In genomic region chr6:75268121-75268987, GRCh38 we compare ENCODE assay signal across 10 cellular contexts. TPM values are rescaled to one million over a fixed set of nuclear protein-coding genes. Genes with fewer than 3 reads are reported as not detected.
A peak's percentile ranks its signal among the peaks of the same experiment; 100 is the strongest.
DNase-seq lines count a peak whose midpoint lies in the region; ATAC-seq and TF ChIP-seq lines count a peak whose summit lies in the region.
"Had no signal": no experiment of that assay in that cellular context is flagged by ENCODE, and none has a peak within 500 bp of the region (broad histone marks: within the 10 kb centered on the region; RNA-seq: fewer than 3 reads in every experiment).

No MANE protein-coding gene starts in this region.

- H3K27me3 Mint-ChIP-seq in dendritic cell treated with granulocyte-macrophage colony-stimulating factor and Interleukin-4, amounts not matched to agents 40 ng/mL and 50 ng/mL, for 4 days, result no peaks in the 10 kb centered on the region
- no peaks in the 10 kb centered on the region for H3K27me3 Mint-ChIP-seq in naive thymus-derived CD4-positive, alpha-beta T cell

- H3K9me3 Mint-ChIP-seq in dendritic cell treated with granulocyte-macrophage colony-stimulating factor and Interleukin-4, amounts not matched to agents 40 ng/mL and 50 ng/mL, for 4 days, result no peaks in the 10 kb centered on the region
- H3K9me3 Mint-ChIP-seq in naive thymus-derived CD4-positive, alpha-beta T cell, result peaks cover 0 to 6% (median 0%) of the 10 kb centered on the region in 11 donors

- H3K27ac ChIP-seq in naive thymus-derived CD4-positive, alpha-beta T cell (ENCODE audit: low read depth, low read length), result no peak overlapping the region
- no peak overlapping the region for H3K27ac ChIP-seq in A673 (ENCODE audit: low read depth, low read length, poor library complexity, severe bottlenecking)

- peaks cover 0 to 21% (median 0%) of the 10 kb centered on the region in 3 experiments for H3K36me3 ChIP-seq in naive thymus-derived CD4-positive, alpha-beta T cell (ENCODE audit: control insufficient read depth in 2 of 3, insufficient read depth in 3 of 3, low read length in 3 of 3)
- peaks cover 8% of the 10 kb centered on the region for H3K36me3 ChIP-seq in A673 (ENCODE audit: insufficient read depth, low read length, poor library complexity, severe bottlenecking)

- no peak overlapping the region for H3K4me3 Mint-ChIP-seq in dendritic cell treated with granulocyte-macrophage colony-stimulating factor and Interleukin-4, amounts not matched to agents 40 ng/mL and 50 ng/mL, for 4 days
- H3K4me3 Mint-ChIP-seq in naive thymus-derived CD4-positive, alpha-beta T cell, result no peak overlapping the region

- peaks cover 32% of the 10 kb centered on the region for H3K4me1 Mint-ChIP-seq in dendritic cell treated with granulocyte-macrophage colony-stimulating factor and Interleukin-4, amounts not matched to agents 40 ng/mL and 50 ng/mL, for 4 days (ENCODE audit: low read depth)
- H3K4me1 Mint-ChIP-seq in naive thymus-derived CD4-positive, alpha-beta T cell, result peaks cover 0 to 61% (median 53%) of the 10 kb centered on the region in 7 donors

- no peak overlapping the region for H3K4me3 ChIP-seq in naive thymus-derived CD4-positive, alpha-beta T cell (ENCODE audit: low read length)
- no peak overlapping the region for H3K4me3 ChIP-seq in A673 (ENCODE audit: low read depth, low read length, poor library complexity, severe bottlenecking)

- DNase-seq in EL (peak; percentile 23), A673 (ENCODE audit: low spot score) (no peak), germinal center (ENCODE audit: low spot score) (no peak)
- DNase-seq in naive thymus-derived CD4-positive, alpha-beta T cell, result no peak
- DNase-seq: effector memory CD4-positive, alpha-beta T cell; KG1 had no signal

- H3K27ac Mint-ChIP-seq in dendritic cell treated with granulocyte-macrophage colony-stimulating factor and Interleukin-4, amounts not matched to agents 40 ng/mL and 50 ng/mL, for 4 days, result peak overlapping the region; percentile 66
- H3K27ac Mint-ChIP-seq in naive thymus-derived CD4-positive, alpha-beta T cell, result peak overlapping the region in 5 of 9 donors; percentile 0 to 76 (median 47)

- POLR2A ChIA-PET in naive thymus-derived CD4-positive, alpha-beta T cell (lab: Charles Lee), result no interaction called here
- POLR2A ChIA-PET in A673 (lab: Charles Lee; ENCODE audit: low non-redundant PET), result no interaction called here

- peaks cover 0 to 6% of the 10 kb centered on the region in 2 donors for H3K4me1 ChIP-seq in naive thymus-derived CD4-positive, alpha-beta T cell (ENCODE audit: control insufficient read depth in 2 of 2, insufficient read depth in 2 of 2, low read length in 2 of 2)
- no peaks in the 10 kb centered on the region for H3K4me1 ChIP-seq in A673 (ENCODE audit: insufficient read depth, low read length, poor library complexity, severe bottlenecking)

- no peak for TF ChIP-seq CTCF in A673 (conservative IDR thresholded peaks at IDR 0.05; ENCODE audit: low read depth, low read length)

- CTCF ChIA-PET in naive thymus-derived CD4-positive, alpha-beta T cell (lab: Charles Lee), result interaction anchor here (0.9 to 2.5 kb wide), 4 partner anchors 11 to 59 kb away, joined by 3 to 12 read pairs (median 6); partner anchors contain the start of gene TMEM30A
- CTCF ChIA-PET in A673 (lab: Charles Lee), result interaction anchor here (1.1 kb wide), 1 partner anchor 278 kb away, joined by 3 read pairs; no protein-coding TSS in a partner anchor

- no TSS peak for BruUV-seq in A673 (replicated peaks; lab: Mats Ljungman, UMichigan)

- H3K27me3 ChIP-seq in naive thymus-derived CD4-positive, alpha-beta T cell (ENCODE audit: control insufficient read depth in 2 of 2, insufficient read depth in 2 of 2, low read length in 2 of 2), result no peaks in the 10 kb centered on the region
- H3K27me3 ChIP-seq in A673 (replicated peaks; ENCODE audit: insufficient read depth, low read depth, low read length, poor library complexity), result no peaks in the 10 kb centered on the region

- peaks cover 46% of the 10 kb centered on the region for H3K36me3 Mint-ChIP-seq in dendritic cell treated with granulocyte-macrophage colony-stimulating factor and Interleukin-4, amounts not matched to agents 40 ng/mL and 50 ng/mL, for 4 days (ENCODE audit: low read depth)
- peaks cover 5 to 33% (median 16%) of the 10 kb centered on the region in 5 donors for H3K36me3 Mint-ChIP-seq in naive thymus-derived CD4-positive, alpha-beta T cell

- no peaks in the 10 kb centered on the region for H3K9me3 ChIP-seq in naive thymus-derived CD4-positive, alpha-beta T cell (ENCODE audit: control insufficient read depth in 2 of 3, low read length in 3 of 3)
- H3K9me3 ChIP-seq in A673 (ENCODE audit: low read depth, low read length, poor library complexity, severe bottlenecking), result peaks cover 12% of the 10 kb centered on the region

- intact Hi-C loops in dendritic cell treated with granulocyte-macrophage colony-stimulating factor and Interleukin-4, amounts not matched to agents 40 ng/mL and 50 ng/mL, for 4 days (cut with micrococcal nuclease), result loop anchor here (5.0 kb wide), 1 partner anchor 34 kb away; no protein-coding TSS in a partner anchor
- intact Hi-C loops in naive thymus-derived CD4-positive, alpha-beta T cell (cut with micrococcal nuclease), result no loop called here
- intact Hi-C loops in A673 (cut with micrococcal nuclease; ENCODE audit: unreplicated experiment), result no loop called here

- ATAC-seq in HG02610 (IDR thresholded peaks at IDR 0.05; ENCODE audit: unreplicated experiment) (peak; percentile 53), GM21447 (IDR thresholded peaks at IDR 0.05; ENCODE audit: unreplicated experiment) (no peak), HG03280 (IDR thresholded peaks at IDR 0.05; ENCODE audit: unreplicated experiment) (no peak)
- no peak for ATAC-seq in naive thymus-derived CD4-positive, alpha-beta T cell

RNA-seq across cellular contexts. Expression of gene TMEM30A, which starts 16.2 kb away (rescaled TPM):
- total RNA-seq in naive thymus-derived CD4-positive, alpha-beta T cell, result 10 to 100 TPM; 36.2 to 91.4 (median 61.1) TPM
- 10 to 100 TPM; 26.7 to 39.4 TPM for polyA plus RNA-seq in naive thymus-derived CD4-positive, alpha-beta T cell
- 54.2 and 63.9 TPM in 2 replicates for total RNA-seq in A673 (2021)

RNA-seq across cellular contexts. Expression of gene COX7A2, which starts 24.8 kb away (rescaled TPM):
- total RNA-seq in naive thymus-derived CD4-positive, alpha-beta T cell, result 100 to 1,000 TPM; 159 to 395 (median 183) TPM
- polyA plus RNA-seq in naive thymus-derived CD4-positive, alpha-beta T cell, result 100 to 1,000 TPM; 791 to 969 TPM
- 442 and 451 TPM in 2 replicates for total RNA-seq in A673 (2021)
